Comparison of ENCODE assay signal across 1 cellular context in the genomic region with DNA sequence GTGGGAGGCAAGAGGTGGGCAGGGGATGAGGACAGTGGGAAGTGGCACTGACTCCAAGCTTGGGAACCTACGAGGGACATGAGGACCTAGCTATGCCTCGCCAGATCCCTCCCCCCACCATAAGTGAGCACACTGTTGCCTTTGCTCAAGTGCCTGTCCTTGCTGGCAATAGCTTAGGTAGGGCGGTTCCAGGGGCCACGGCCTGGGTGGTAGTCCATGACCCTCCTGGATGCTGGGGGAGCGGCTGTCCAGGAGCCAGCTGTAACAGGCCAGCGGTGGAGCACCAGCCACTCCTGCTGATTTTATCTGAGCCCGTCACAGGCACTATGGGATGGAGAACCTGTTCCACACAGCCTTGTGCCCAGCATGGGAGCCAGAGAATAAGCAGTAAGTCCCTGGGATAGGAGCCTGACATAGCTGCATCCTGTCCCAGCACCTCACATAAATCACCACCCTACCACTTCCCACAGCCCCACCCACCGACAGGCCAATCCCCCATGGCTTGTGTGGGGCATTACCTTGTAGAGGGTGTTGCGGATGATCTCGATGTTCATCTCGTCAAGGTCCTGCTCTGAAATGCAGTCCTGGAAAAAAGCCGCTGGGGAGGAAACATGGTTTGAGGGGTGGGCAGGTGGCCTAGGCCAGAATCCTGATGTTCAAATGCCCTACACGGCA.
TF ChIP-seq lines count a peak whose summit lies in the region.

No MANE protein-coding gene starts in this region.

TF ChIP-seq in IMR-90, 13 proteins besides CTCF, POLR2A, EP300 and RAD21:
- TF ChIP-seq CHD1 (IDR thresholded peaks at IDR 0.05; ENCODE audit: low read depth, low read length) (no peak), CEBPB (IDR thresholded peaks at IDR 0.05; ENCODE audit: low read depth, low read length) (no peak), RCOR1 (IDR thresholded peaks at IDR 0.05; ENCODE audit: insufficient replicate concordance, low read length) (no peak), MAFK (IDR thresholded peaks at IDR 0.05; ENCODE audit: low read depth, low read length) (no peak), MXI1 (IDR thresholded peaks at IDR 0.05; ENCODE audit: borderline replicate concordance, low read depth, low read length) (no peak), RFX5 (IDR thresholded peaks at IDR 0.05; ENCODE audit: low read depth, low read length) (no peak), SMC3 (IDR thresholded peaks at IDR 0.05; ENCODE audit: low read depth, low read length) (no peak), MAZ (IDR thresholded peaks at IDR 0.05; ENCODE audit: borderline replicate concordance, low read depth, low read length) (no peak), NFE2L2 (IDR thresholded peaks at IDR 0.05; ENCODE audit: low read depth, low read length) (no peak), FOS (IDR thresholded peaks at IDR 0.05; ENCODE audit: low read depth, low read length) (no peak), BHLHE40 (IDR thresholded peaks at IDR 0.05; ENCODE audit: low read depth, low read length) (no peak)
- TF ChIP-seq, protein P1, sequence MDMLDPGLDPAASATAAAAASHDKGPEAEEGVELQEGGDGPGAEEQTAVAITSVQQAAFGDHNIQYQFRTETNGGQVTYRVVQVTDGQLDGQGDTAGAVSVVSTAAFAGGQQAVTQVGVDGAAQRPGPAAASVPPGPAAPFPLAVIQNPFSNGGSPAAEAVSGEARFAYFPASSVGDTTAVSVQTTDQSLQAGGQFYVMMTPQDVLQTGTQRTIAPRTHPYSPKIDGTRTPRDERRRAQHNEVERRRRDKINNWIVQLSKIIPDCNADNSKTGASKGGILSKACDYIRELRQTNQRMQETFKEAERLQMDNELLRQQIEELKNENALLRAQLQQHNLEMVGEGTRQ (IDR thresholded peaks at IDR 0.05; ENCODE audit: low read depth, low read length) = no peak
- TF ChIP-seq, protein P2, sequence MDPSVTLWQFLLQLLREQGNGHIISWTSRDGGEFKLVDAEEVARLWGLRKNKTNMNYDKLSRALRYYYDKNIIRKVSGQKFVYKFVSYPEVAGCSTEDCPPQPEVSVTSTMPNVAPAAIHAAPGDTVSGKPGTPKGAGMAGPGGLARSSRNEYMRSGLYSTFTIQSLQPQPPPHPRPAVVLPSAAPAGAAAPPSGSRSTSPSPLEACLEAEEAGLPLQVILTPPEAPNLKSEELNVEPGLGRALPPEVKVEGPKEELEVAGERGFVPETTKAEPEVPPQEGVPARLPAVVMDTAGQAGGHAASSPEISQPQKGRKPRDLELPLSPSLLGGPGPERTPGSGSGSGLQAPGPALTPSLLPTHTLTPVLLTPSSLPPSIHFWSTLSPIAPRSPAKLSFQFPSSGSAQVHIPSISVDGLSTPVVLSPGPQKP (IDR thresholded peaks at IDR 0.05; ENCODE audit: borderline replicate concordance, low read depth, low read length) = no peak
